8 cellular contexts compared by ENCODE assay signal in genomic region chr9:129336130-129336528, GRCh38.
DNase-seq lines count a peak whose midpoint lies in the region; ATAC-seq and TF ChIP-seq lines count a peak whose summit lies in the region.
"Had no signal": no experiment of that assay in that cellular context is flagged by ENCODE, and none has a peak within 500 bp of the region (broad histone marks: within the 10 kb centered on the region; RNA-seq: fewer than 3 reads in every experiment).

No MANE protein-coding gene starts in this region.

- in situ Hi-C loops in astrocyte of the cerebellum (cut with HindIII; ENCODE audit: low sequenced_read_pairs): no loop called here

- H3K27ac ChIP-seq in HUES6 (ENCODE audit: low read depth, low read length): peak overlapping the region; percentile 84; the same call in 1 of the 2 replicates
- H3K27ac ChIP-seq: SJSA1 had no signal

- peak overlapping the region; percentile 61 for H3K9ac ChIP-seq in HUES6 (ENCODE audit: low read length)

- H3K4me3 ChIP-seq in HUES6 (ENCODE audit: low read depth, low read length) (peak overlapping the region; percentile 50), astrocyte of the cerebellum (ENCODE audit: low read depth, low read length) (no peak overlapping the region)
- H3K4me3 ChIP-seq: SJSA1 had no signal

- peaks cover 62% of the 10 kb centered on the region for H3K4me1 ChIP-seq in HUES6 (ENCODE audit: control insufficient read depth, insufficient read depth, low read length)

- H3K36me3 ChIP-seq in HUES6 (ENCODE audit: control insufficient read depth, insufficient read depth, low read length): no peaks in the 10 kb centered on the region
- H3K36me3 ChIP-seq: SJSA1 had no signal

- TF ChIP-seq CTCF in astrocyte of the cerebellum (IDR thresholded peaks at IDR 0.05; ENCODE audit: low read depth, low read length, missing control alignments): no peak

- no peaks in the 10 kb centered on the region for H3K27me3 ChIP-seq in HUES6 (ENCODE audit: control insufficient read depth, insufficient read depth, low read length)
- H3K27me3 ChIP-seq: SJSA1 had no signal

- peaks cover 3% of the 10 kb centered on the region for H3K9me3 ChIP-seq in HUES6 (ENCODE audit: control insufficient read depth, insufficient read depth, low read depth, low read length)
- H3K9me3 ChIP-seq: SJSA1 had no signal

- ATAC-seq in HG02852 (IDR thresholded peaks at IDR 0.05; ENCODE audit: unreplicated experiment): no peak
- ATAC-seq in GM21717 (IDR thresholded peaks at IDR 0.05; ENCODE audit: unreplicated experiment): no peak

- peak; percentile 55 for DNase-seq in astrocyte of the cerebellum (ENCODE audit: low read depth)
- peak; percentile 41 for DNase-seq in kidney glomerular epithelial cell (lab: John Stamatoyannopoulos, UW)
- DNase-seq in superior temporal gyrus (ENCODE audit: extremely low spot score): peak; percentile 19
- no peak for DNase-seq in activated CD4-positive, alpha-beta T cell treated with anti-CD3 and anti-CD28 coated beads for 48 hours
